13 cellular contexts compared by ENCODE assay signal in genomic region chr1:81811757-81812371, GRCh38. TPM values are rescaled to one million over a fixed set of nuclear protein-coding genes. Genes with fewer than 3 reads are reported as not detected.
DNase-seq lines count a peak whose midpoint lies in the region; ATAC-seq and TF ChIP-seq lines count a peak whose summit lies in the region.
"Had no signal": no experiment of that assay in that cellular context is flagged by ENCODE, and none has a peak within 500 bp of the region (broad histone marks: within the 10 kb centered on the region; RNA-seq: fewer than 3 reads in every experiment).

No MANE protein-coding gene starts in this region.

- H2AK5ac ChIP-seq in mesendoderm (ENCODE audit: low read length): no peak overlapping the region

- no peak overlapping the region for H3K4ac ChIP-seq in mesendoderm (ENCODE audit: low read depth, low read length)

- intact Hi-C loops in CD14-positive monocyte (cut with micrococcal nuclease): no loop called here

- H3K27ac Mint-ChIP-seq in CD14-positive monocyte: no peak overlapping the region
- H3K27ac Mint-ChIP-seq: CD8-positive, alpha-beta T cell; naive B cell; stimulated activated memory B cell treated with anti-CD40 and anti-IgM and Interleukin-4, amounts not matched to agents 10 μg/mL and 1 μg/mL and 100 μg/mL, for 72 hours had no signal

- no CpG with 5 or more reads among the region's 3 CpGs for WGBS in mesendoderm (ENCODE audit: extremely low coverage, insufficient coverage, low lambda C conversion rate)

- no peak overlapping the region for H2BK15ac ChIP-seq in mesendoderm (replicated peaks; ENCODE audit: low read depth)

- no peaks in the 10 kb centered on the region for H3K4me1 Mint-ChIP-seq in CD14-positive monocyte
- H3K4me1 Mint-ChIP-seq: naive B cell; stimulated activated memory B cell treated with anti-CD40 and anti-IgM and Interleukin-4, amounts not matched to agents 10 μg/mL and 1 μg/mL and 100 μg/mL, for 72 hours had no signal

- H3K27ac ChIP-seq in 22Rv1 (no peak overlapping the region), VCaP (peak overlapping the region; percentile 20; the same call in 1 of the 2 replicates), foreskin keratinocyte (no peak overlapping the region), mesendoderm (ENCODE audit: low read depth, low read length) (no peak overlapping the region)

- H4K8ac ChIP-seq in mesendoderm (ENCODE audit: low read depth, low read length): no peak overlapping the region

- H3K36me3 ChIP-seq in mesendoderm (ENCODE audit: control insufficient read depth, insufficient read depth, low read length): no peaks in the 10 kb centered on the region

- H3K9me3 Mint-ChIP-seq in CD14-positive monocyte: no peaks in the 10 kb centered on the region
- H3K9me3 Mint-ChIP-seq: CD8-positive, alpha-beta T cell; stimulated activated memory B cell treated with anti-CD40 and anti-IgM and Interleukin-4, amounts not matched to agents 10 μg/mL and 1 μg/mL and 100 μg/mL, for 72 hours had no signal

- peak in 1 of 2 donors; percentile 15 for DNase-seq in foreskin keratinocyte
- no peak for DNase-seq in CD14-positive monocyte (ENCODE audit: low spot score)
- no peak for DNase-seq in SKM-1 treated with dmso at 0.1 percent for 144 hours (lab: John Stamatoyannopoulos, UW; ENCODE audit: unreplicated experiment)
- no peak for DNase-seq in mesendoderm
- DNase-seq: CD8-positive, alpha-beta T cell; naive B cell; NCI-H1436 treated with DMSO at 0.1 percent for 48 hours had no signal

- H3K79me2 ChIP-seq in mesendoderm (ENCODE audit: control insufficient read depth, insufficient read depth, low read length): peaks cover 21% of the 10 kb centered on the region

- H3K4me1 ChIP-seq in foreskin keratinocyte: no peaks in the 10 kb centered on the region
- H3K4me1 ChIP-seq in mesendoderm (ENCODE audit: control insufficient read depth, low read depth, low read length): no peaks in the 10 kb centered on the region

- H3K4me3 ChIP-seq in mesendoderm (ENCODE audit: low read length): no peak overlapping the region

- H4K5ac ChIP-seq in mesendoderm (ENCODE audit: low read length): no peak overlapping the region

- H2BK5ac ChIP-seq in mesendoderm (ENCODE audit: low read length): no peak overlapping the region

- ATAC-seq in foreskin keratinocyte (no peak), GM19324 (IDR thresholded peaks at IDR 0.05; ENCODE audit: low FRiP score, unreplicated experiment) (no peak)
- ATAC-seq: activated CD4-positive, CD25-positive, alpha-beta regulatory T cell treated with anti-CD3 and anti-CD28 coated beads, Interleukin-2, amount 50 U/mL, for 24 hours; CD8-positive, alpha-beta T cell; stimulated activated memory B cell treated with anti-CD40 and anti-IgM and Interleukin-4, amounts not matched to agents 10 μg/mL and 1 μg/mL and 100 μg/mL, for 72 hours had no signal

- no peak overlapping the region for H3K18ac ChIP-seq in mesendoderm (ENCODE audit: low read length)

- no peak overlapping the region for H2BK120ac ChIP-seq in mesendoderm (ENCODE audit: low read depth, low read length)

- no peak overlapping the region for H3K9ac ChIP-seq in mesendoderm (ENCODE audit: low read length)

- TF ChIP-seq CTCF in 22Rv1 (IDR thresholded peaks at IDR 0.05): peak; percentile 60
- peak; percentile 9 for TF ChIP-seq CTCF in GM12873 (IDR thresholded peaks at IDR 0.05; ENCODE audit: insufficient read depth, low read depth, low read length, missing control alignments)
- TF ChIP-seq CTCF in VCaP (conservative IDR thresholded peaks at IDR 0.05): peak; percentile 69
- peak; percentile 67 for TF ChIP-seq CTCF in foreskin keratinocyte (conservative IDR thresholded peaks at IDR 0.05)
- no peak for TF ChIP-seq CTCF in CD14-positive monocyte (IDR thresholded peaks at IDR 0.05)

- H3K27me3 ChIP-seq in foreskin keratinocyte (no peaks in the 10 kb centered on the region), mesendoderm (ENCODE audit: insufficient read depth, low read length, poor library complexity) (no peaks in the 10 kb centered on the region)

- no peak overlapping the region for H3K56ac ChIP-seq in mesendoderm (ENCODE audit: low read length)

- H3K36me3 Mint-ChIP-seq in CD14-positive monocyte: no peaks in the 10 kb centered on the region
- H3K36me3 Mint-ChIP-seq: CD8-positive, alpha-beta T cell; naive B cell; stimulated activated memory B cell treated with anti-CD40 and anti-IgM and Interleukin-4, amounts not matched to agents 10 μg/mL and 1 μg/mL and 100 μg/mL, for 72 hours had no signal

- no peak overlapping the region for H3K23ac ChIP-seq in mesendoderm (ENCODE audit: low read length)

- H3K4me2 ChIP-seq in mesendoderm (ENCODE audit: low read length): no peak overlapping the region

- H3K27me3 Mint-ChIP-seq in CD14-positive monocyte (ENCODE audit: low read depth in 3 of 3): peaks cover 4 to 7% (median 7%) of the 10 kb centered on the region in 3 donors
- H3K27me3 Mint-ChIP-seq: stimulated activated memory B cell treated with anti-CD40 and anti-IgM and Interleukin-4, amounts not matched to agents 10 μg/mL and 1 μg/mL and 100 μg/mL, for 72 hours had no signal

- H3K4me3 Mint-ChIP-seq in CD14-positive monocyte: no peak overlapping the region
- H3K4me3 Mint-ChIP-seq: CD8-positive, alpha-beta T cell; naive B cell; stimulated activated memory B cell treated with anti-CD40 and anti-IgM and Interleukin-4, amounts not matched to agents 10 μg/mL and 1 μg/mL and 100 μg/mL, for 72 hours had no signal

- H3K79me1 ChIP-seq in mesendoderm (ENCODE audit: low read length): no peaks in the 10 kb centered on the region

RNA-seq across cellular contexts. Expression of gene ADGRL2, which starts 11.1 kb away (rescaled TPM):
- total RNA-seq in foreskin keratinocyte: 9.8 and 15.0 TPM in 2 replicates
- polyA plus RNA-seq in foreskin keratinocyte (2.4 and 4.8 TPM in 2 replicates), CD14-positive monocyte (not detected)
- 102 TPM for polyA plus RNA-seq in mesendoderm (2013, experiment 1 of 2)
- 104 TPM for polyA plus RNA-seq in mesendoderm (2013, experiment 2 of 2)
- total RNA-seq: CD8-positive, alpha-beta T cell had no signal
